In genomic region chr15:79673416-79674123, GRCh38 we compare ENCODE assay signal across 8 cellular contexts.
A peak's percentile ranks its signal among the peaks of the same experiment; 100 is the strongest.
DNase-seq lines count a peak whose midpoint lies in the region; ATAC-seq and TF ChIP-seq lines count a peak whose summit lies in the region.

No MANE protein-coding gene starts in this region.

- H3K27ac ChIP-seq in cardiac muscle cell (no peak overlapping the region), right cardiac atrium (ENCODE audit: low read length) (no peak overlapping the region)
- no peak overlapping the region for H3K27ac ChIP-seq in CD4-positive, alpha-beta memory T cell (ENCODE audit: low read depth, low read length)

- peaks cover 2% of the 10 kb centered on the region for H3K4me1 Mint-ChIP-seq in activated naive CD8-positive, alpha-beta T cell treated with anti-CD3 and anti-CD28 coated beads, Interleukin-2, amount 50 U/mL, for 24 hours
- no peaks in the 10 kb centered on the region for H3K4me1 Mint-ChIP-seq in CD4-positive, alpha-beta memory T cell

- no peak overlapping the region for H3K4me3 Mint-ChIP-seq in activated naive CD8-positive, alpha-beta T cell treated with anti-CD3 and anti-CD28 coated beads, Interleukin-2, amount 50 U/mL, for 24 hours
- no peak overlapping the region for H3K4me3 Mint-ChIP-seq in CD4-positive, alpha-beta memory T cell

- CTCF ChIA-PET in CD4-positive, alpha-beta memory T cell (lab: Charles Lee; ENCODE audit: partially characterized antibody), result no interaction called here

- intact Hi-C loops in right cardiac atrium (cut with DNase I), result no loop called here
- intact Hi-C loops in CD4-positive, alpha-beta memory T cell (cut with micrococcal nuclease), result no loop called here
- intact Hi-C loops in mucosa of descending colon (cut with DNase I, micrococcal nuclease), result no loop called here

- H3K4me3 ChIP-seq in cardiac muscle cell, result no peak overlapping the region
- no peak overlapping the region for H3K4me3 ChIP-seq in right cardiac atrium (ENCODE audit: low read length)
- no peak overlapping the region for H3K4me3 ChIP-seq in CD4-positive, alpha-beta memory T cell (ENCODE audit: low read length in 2 of 2)
- H3K4me3 ChIP-seq in mucosa of descending colon, result no peak overlapping the region

- 45% methylated on average over 4 of the region's 4 CpGs for WGBS in right cardiac atrium

- no peaks in the 10 kb centered on the region for H3K9me3 ChIP-seq in cardiac muscle cell (ENCODE audit: low read depth)
- H3K9me3 ChIP-seq in right cardiac atrium (ENCODE audit: control insufficient read depth, low read length), result no peaks in the 10 kb centered on the region
- H3K9me3 ChIP-seq in CD4-positive, alpha-beta memory T cell (ENCODE audit: control insufficient read depth in 1 of 2, low read length in 2 of 2), result no peaks in the 10 kb centered on the region
- no peaks in the 10 kb centered on the region for H3K9me3 ChIP-seq in mucosa of descending colon

- ATAC-seq in right cardiac atrium, result no peak
- peak; percentile 78 for ATAC-seq in HG03442 (IDR thresholded peaks at IDR 0.05; ENCODE audit: unreplicated experiment)
- ATAC-seq in activated naive CD8-positive, alpha-beta T cell treated with anti-CD3 and anti-CD28 coated beads, Interleukin-2, amount 50 U/mL, for 24 hours, result peak; percentile 46
- ATAC-seq in mucosa of descending colon, result no peak

- H3K27me3 ChIP-seq in cardiac muscle cell (no peaks in the 10 kb centered on the region), right cardiac atrium (ENCODE audit: control insufficient read depth, insufficient read depth) (no peaks in the 10 kb centered on the region)
- peaks cover 5% of the 10 kb centered on the region for H3K27me3 ChIP-seq in CD4-positive, alpha-beta memory T cell (ENCODE audit: insufficient read depth, low read length)

- TF ChIP-seq CTCF in cardiac muscle cell (IDR thresholded peaks at IDR 0.05; ENCODE audit: low read depth, low read length) (peak; percentile 11), mucosa of descending colon (IDR thresholded peaks at IDR 0.05) (no peak)

- POLR2A ChIA-PET in CD4-positive, alpha-beta memory T cell (lab: Charles Lee; ENCODE audit: partially characterized antibody), result no interaction called here

- no peaks in the 10 kb centered on the region for H3K36me3 Mint-ChIP-seq in activated naive CD8-positive, alpha-beta T cell treated with anti-CD3 and anti-CD28 coated beads, Interleukin-2, amount 50 U/mL, for 24 hours (ENCODE audit: low read depth)
- no peaks in the 10 kb centered on the region for H3K36me3 Mint-ChIP-seq in CD4-positive, alpha-beta memory T cell

- DNase-seq in cardiac muscle cell (ENCODE audit: low read depth in 1 of 2, low spot score in 1 of 2), result peak in 1 of 2 donors; percentile 50
- DNase-seq in right cardiac atrium, result no peak
- DNase-seq in activated naive CD8-positive, alpha-beta T cell treated with anti-CD3 and anti-CD28 coated beads, Interleukin-2, amount 50 U/mL, for 24 hours, result no peak
- peak; percentile 36 for DNase-seq in stromal cell of bone marrow (ENCODE audit: low read depth)
- no peak for DNase-seq in SHP77 (lab: John Stamatoyannopoulos, UW)
- DNase-seq in CD4-positive, alpha-beta memory T cell, result no peak
- no peak for DNase-seq in mucosa of descending colon

- H3K36me3 ChIP-seq in cardiac muscle cell (no peaks in the 10 kb centered on the region), mucosa of descending colon (ENCODE audit: low read depth) (no peaks in the 10 kb centered on the region)
- no peaks in the 10 kb centered on the region for H3K36me3 ChIP-seq in CD4-positive, alpha-beta memory T cell (ENCODE audit: insufficient read depth, low read length)

- H3K4me1 ChIP-seq in cardiac muscle cell (ENCODE audit: low read depth), result no peaks in the 10 kb centered on the region
- no peaks in the 10 kb centered on the region for H3K4me1 ChIP-seq in right cardiac atrium (ENCODE audit: control insufficient read depth, insufficient read depth, low read length)
- H3K4me1 ChIP-seq in CD4-positive, alpha-beta memory T cell (ENCODE audit: insufficient read depth, low read length), result no peaks in the 10 kb centered on the region
- H3K4me1 ChIP-seq in mucosa of descending colon (ENCODE audit: low read depth), result no peaks in the 10 kb centered on the region

- peaks cover 28% of the 10 kb centered on the region for H3K27me3 Mint-ChIP-seq in activated naive CD8-positive, alpha-beta T cell treated with anti-CD3 and anti-CD28 coated beads, Interleukin-2, amount 50 U/mL, for 24 hours
- H3K27me3 Mint-ChIP-seq in CD4-positive, alpha-beta memory T cell, result peaks cover 13 to 17% of the 10 kb centered on the region in 2 donors

- no peaks in the 10 kb centered on the region for H3K9me3 Mint-ChIP-seq in activated naive CD8-positive, alpha-beta T cell treated with anti-CD3 and anti-CD28 coated beads, Interleukin-2, amount 50 U/mL, for 24 hours
- peaks cover 0 to 8% (median 0%) of the 10 kb centered on the region in 8 donors for H3K9me3 Mint-ChIP-seq in CD4-positive, alpha-beta memory T cell

- no peak overlapping the region for H3K27ac Mint-ChIP-seq in activated naive CD8-positive, alpha-beta T cell treated with anti-CD3 and anti-CD28 coated beads, Interleukin-2, amount 50 U/mL, for 24 hours
- no peak overlapping the region for H3K27ac Mint-ChIP-seq in CD4-positive, alpha-beta memory T cell

Comparison
In these comparisons a context has a peak if more than half of its experiments do, and no peak if none do; other contexts are left out.
1. ATAC-seq: peak in HG03442 (single experiment) and activated naive CD8-positive, alpha-beta T cell treated with anti-CD3 and anti-CD28 coated beads, Interleukin-2, amount 50 U/mL, for 24 hours (single experiment); none in right cardiac atrium (0 of 2) and mucosa of descending colon (single experiment).